In the genomic region with DNA sequence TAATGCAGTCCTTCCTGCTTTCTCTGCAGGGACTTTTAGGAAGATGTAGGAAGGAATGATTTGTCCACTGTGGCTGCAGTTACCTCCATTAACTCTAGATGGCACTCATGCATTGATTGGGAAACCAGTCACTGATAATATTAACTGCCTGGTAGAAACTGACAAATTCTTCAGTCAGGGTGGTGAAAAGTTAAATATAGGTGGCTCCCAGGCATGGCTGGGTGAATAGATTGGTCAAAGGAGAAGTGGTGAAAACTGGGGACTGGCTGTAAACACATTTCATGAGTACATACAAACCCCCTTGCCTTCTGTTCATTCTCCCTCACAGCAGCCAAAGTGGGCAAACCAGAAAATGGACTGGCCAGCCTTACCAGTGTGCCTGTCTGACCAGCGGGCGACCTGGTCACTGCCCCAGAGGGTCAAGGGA, we compare ENCODE assay signal across 8 cellular contexts.
DNase-seq lines count a peak whose midpoint lies in the region; ATAC-seq and TF ChIP-seq lines count a peak whose summit lies in the region.

No MANE protein-coding gene starts in this region.

- WGBS in esophagus muscularis mucosa: 63% methylated on average over 2 of the region's 2 CpGs

- peaks cover 36% of the 10 kb centered on the region for H3K4me1 ChIP-seq in Karpas-422 (ENCODE audit: low read length)
- H3K4me1 ChIP-seq in esophagus muscularis mucosa: peaks cover 0 to 4% (median 4%) of the 10 kb centered on the region in 4 donors

- intact Hi-C loops in esophagus muscularis mucosa (cut with DNase I): loop anchor here (2.0 kb wide), 2 partner anchors 202 to 282 kb away; no protein-coding TSS in a partner anchor

- H2AFZ ChIP-seq in Karpas-422 (ENCODE audit: low read length): no peak overlapping the region

- H3K9me3 ChIP-seq in Karpas-422 (ENCODE audit: low read length): no peaks in the 10 kb centered on the region
- H3K9me3 ChIP-seq in esophagus muscularis mucosa: no peaks in the 10 kb centered on the region

- no peak for TF ChIP-seq EP300 in esophagus muscularis mucosa (IDR thresholded peaks at IDR 0.05)

- no peak overlapping the region for H3K27ac Mint-ChIP-seq in neural crest cell (ENCODE audit: unreplicated experiment)

- no peaks in the 10 kb centered on the region for H4K20me1 ChIP-seq in Karpas-422 (ENCODE audit: insufficient read depth, low read depth, low read length)

- H3K27me3 ChIP-seq in Karpas-422 (ENCODE audit: low read length): no peaks in the 10 kb centered on the region
- no peaks in the 10 kb centered on the region for H3K27me3 ChIP-seq in esophagus muscularis mucosa

- H3K9ac ChIP-seq in Karpas-422 (ENCODE audit: low read length): no peak overlapping the region

- ATAC-seq in GM18511 (IDR thresholded peaks at IDR 0.05; ENCODE audit: unreplicated experiment) (no peak), GM21717 (IDR thresholded peaks at IDR 0.05; ENCODE audit: unreplicated experiment) (no peak)

- H3K4me3 ChIP-seq in Karpas-422 (ENCODE audit: low read length) (no peak overlapping the region), esophagus muscularis mucosa (no peak overlapping the region)

- peak; percentile 57 for DNase-seq in DMS114 treated with DMSO at 0.1 percent for 48 hours (lab: John Stamatoyannopoulos, UW; ENCODE audit: unreplicated experiment)
- peak; percentile 80 for DNase-seq in Karpas-422
- DNase-seq in SHP77 (lab: John Stamatoyannopoulos, UW): peak; percentile 8 to 17
- no peak for DNase-seq in esophagus muscularis mucosa (ENCODE audit: extremely low spot score)
- peak; percentile 67 for DNase-seq in neural crest cell (ENCODE audit: low read depth, low spot score)
- no peak for DNase-seq in activated effector memory CD4-positive, alpha-beta T cell treated with Interleukin-2 at 50 U/mL for 16 hours

- no peaks in the 10 kb centered on the region for H3K9me3 Mint-ChIP-seq in neural crest cell

- no peak overlapping the region for H3K4me3 Mint-ChIP-seq in neural crest cell

- no peak for TF ChIP-seq POLR2A in esophagus muscularis mucosa (IDR thresholded peaks at IDR 0.05; ENCODE audit: low read depth)

- H3K27me3 Mint-ChIP-seq in neural crest cell (ENCODE audit: low read depth): peaks cover 34% of the 10 kb centered on the region

- H3K4me2 ChIP-seq in Karpas-422 (ENCODE audit: low read depth, low read length, poor library complexity, severe bottlenecking): no peak overlapping the region

- H3K27ac ChIP-seq in Karpas-422 (ENCODE audit: low read length): no peak overlapping the region
- no peak overlapping the region for H3K27ac ChIP-seq in esophagus muscularis mucosa (replicated peaks in 1 of 4)

- H3K36me3 ChIP-seq in Karpas-422 (ENCODE audit: insufficient read depth, low read length): no peaks in the 10 kb centered on the region
- H3K36me3 ChIP-seq in esophagus muscularis mucosa: no peaks in the 10 kb centered on the region

- TF ChIP-seq CTCF in esophagus muscularis mucosa (IDR thresholded peaks at IDR 0.05) (peak; percentile 85 to 93 (median 89)), neural crest cell (conservative IDR thresholded peaks at IDR 0.05) (peak; percentile 90)

- H3K9me2 ChIP-seq in Karpas-422 (replicated peaks; ENCODE audit: insufficient read depth, low read length): no peaks in the 10 kb centered on the region

- peaks cover 5% of the 10 kb centered on the region for H3K4me1 Mint-ChIP-seq in neural crest cell

- no peaks in the 10 kb centered on the region for H3K36me3 Mint-ChIP-seq in neural crest cell (ENCODE audit: low read depth)

- no peaks in the 10 kb centered on the region for H3K79me2 ChIP-seq in Karpas-422 (ENCODE audit: low read length)

Comparison
In these comparisons a context has a peak if more than half of its experiments do, and no peak if none do; other contexts are left out.
1. DNase-seq: peak in DMS114 treated with DMSO at 0.1 percent for 48 hours (single experiment), Karpas-422 (single experiment), SHP77 (2 of 2) and neural crest cell (single experiment); none in esophagus muscularis mucosa (single experiment) and activated effector memory CD4-positive, alpha-beta T cell treated with Interleukin-2 at 50 U/mL for 16 hours (single experiment).